In genomic region chrX:132750312-132751042, GRCh38 we compare ENCODE assay signal across 1 cellular context.
TF ChIP-seq lines count a peak whose summit lies in the region.

No MANE protein-coding gene starts in this region.

TF ChIP-seq in SK-N-SH, 30 proteins besides CTCF, POLR2A, EP300 and RAD21 (continued from another document):
- TF ChIP-seq REST (IDR thresholded peaks at IDR 0.05; ENCODE audit: low read depth, low read length) (no peak), ZBTB33 (IDR thresholded peaks at IDR 0.05; ENCODE audit: borderline replicate concordance, low read depth) (no peak), MXI1 (IDR thresholded peaks at IDR 0.05; ENCODE audit: low read depth, low read length) (no peak), IRF3 (IDR thresholded peaks at IDR 0.05; ENCODE audit: low read depth, low read length) (no peak), SIN3A (IDR thresholded peaks at IDR 0.05; ENCODE audit: borderline replicate concordance, low read depth, low read length) (no peak), NRF1 (IDR thresholded peaks at IDR 0.05; ENCODE audit: low read depth, low read length) (no peak), TCF12 (IDR thresholded peaks at IDR 0.05) (no peak), MAX (IDR thresholded peaks at IDR 0.05; ENCODE audit: low read depth) (no peak), ELF1 (IDR thresholded peaks at IDR 0.05) (no peak), USF2 (IDR thresholded peaks at IDR 0.05; ENCODE audit: borderline replicate concordance, low read depth, low read length) (no peak)
TF ChIP-seq in SK-N-SH: peak in this region for 0.
